In the genomic region with DNA sequence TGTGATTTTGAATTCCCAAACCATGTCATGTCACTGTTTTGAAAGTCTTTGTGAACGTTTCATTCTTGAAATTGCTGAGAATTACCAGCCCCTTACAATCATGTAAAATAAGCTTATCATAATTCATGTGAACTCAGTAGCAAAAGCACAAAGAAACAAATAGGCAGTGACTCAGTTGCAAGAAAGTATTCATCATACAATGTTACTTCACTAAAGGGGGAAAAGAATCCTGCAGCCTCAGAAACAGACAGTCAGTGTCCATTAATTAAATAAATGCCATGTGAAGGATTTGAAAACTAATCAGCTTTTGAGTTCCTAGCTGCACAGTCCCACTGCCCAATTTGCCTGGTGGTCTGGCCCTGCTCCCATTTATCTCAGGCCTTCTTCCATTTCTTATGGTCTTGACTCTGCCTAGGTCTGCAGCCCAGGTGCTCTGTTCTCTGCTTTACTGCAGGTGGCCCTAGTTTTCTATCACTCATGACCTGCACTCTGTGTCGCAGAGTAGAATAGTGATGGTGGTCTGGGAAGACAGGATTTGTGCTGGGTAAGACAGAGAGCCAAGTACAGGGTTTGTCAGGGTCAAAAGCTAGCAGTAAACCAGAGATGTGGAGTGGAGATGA, we compare ENCODE assay signal across 25 cellular contexts.
A peak's percentile ranks its signal among the peaks of the same experiment; 100 is the strongest.
DNase-seq lines count a peak whose midpoint lies in the region; ATAC-seq and TF ChIP-seq lines count a peak whose summit lies in the region.
"Had no signal": no experiment of that assay in that cellular context is flagged by ENCODE, and none has a peak within 500 bp of the region (broad histone marks: within the 10 kb centered on the region; RNA-seq: fewer than 3 reads in every experiment).

No MANE protein-coding gene starts in this region.

- H3K27me3 ChIP-seq in breast epithelium (no peaks in the 10 kb centered on the region), uterus (no peaks in the 10 kb centered on the region)
- H3K27me3 ChIP-seq: heart left ventricle, MG63, neutrophil, thyroid gland had no signal

- no peak for ATAC-seq in GM18517 (IDR thresholded peaks at IDR 0.05; ENCODE audit: unreplicated experiment)
- ATAC-seq: activated CD8-positive, alpha-beta T cell treated with anti-CD3 and anti-CD28 coated beads for 36 hours had no signal

- no peaks in the 10 kb centered on the region for H3K27me3 Mint-ChIP-seq in MCF 10A (ENCODE audit: insufficient read depth, unreplicated experiment)
- no peaks in the 10 kb centered on the region for H3K27me3 Mint-ChIP-seq in chondrocyte (ENCODE audit: low read depth)

- H3K36me3 Mint-ChIP-seq in MCF 10A (ENCODE audit: insufficient read depth, unreplicated experiment), result no peaks in the 10 kb centered on the region
- peaks cover 3% of the 10 kb centered on the region for H3K36me3 Mint-ChIP-seq in chondrocyte (ENCODE audit: low read depth)
- H3K36me3 Mint-ChIP-seq: activated naive CD8-positive, alpha-beta T cell; CD4-positive, alpha-beta memory T cell had no signal

- H3K4me1 Mint-ChIP-seq in MCF 10A (ENCODE audit: insufficient read depth, unreplicated experiment) (peaks cover 21% of the 10 kb centered on the region), chondrocyte (ENCODE audit: low read depth) (peaks cover 73% of the 10 kb centered on the region)
- H3K4me1 Mint-ChIP-seq: CD4-positive, alpha-beta memory T cell had no signal

- TF ChIP-seq CTCF in MCF 10A (IDR thresholded peaks at IDR 0.05; ENCODE audit: unreplicated experiment) (no peak), breast epithelium (IDR thresholded peaks at IDR 0.05) (no peak), chondrocyte (IDR thresholded peaks at IDR 0.05) (no peak), uterus (IDR thresholded peaks at IDR 0.05) (no peak)

- H3K36me3 ChIP-seq in breast epithelium (no peaks in the 10 kb centered on the region), uterus (no peaks in the 10 kb centered on the region)
- H3K36me3 ChIP-seq: heart left ventricle, MG63, neutrophil, prostate gland, thyroid gland had no signal

- CTCF ChIA-PET in MCF 10A (lab: Yijun Ruan, JAX), result interaction anchor here (0.6 to 1.0 kb wide), 2 partner anchors 116 to 314 kb away, joined by 3 read pairs; no protein-coding TSS in a partner anchor

- H3K4me3 Mint-ChIP-seq in MCF 10A (ENCODE audit: unreplicated experiment) (no peak overlapping the region), chondrocyte (ENCODE audit: unreplicated experiment) (no peak overlapping the region)
- H3K4me3 Mint-ChIP-seq: activated CD8-positive, alpha-beta T cell treated with anti-CD3 and anti-CD28 coated beads for 36 hours; activated naive CD8-positive, alpha-beta T cell; CD4-positive, alpha-beta memory T cell; memory B cell; stimulated activated naive CD8-positive, alpha-beta T cell treated with anti-CD3 and anti-CD28 coated beads, Interleukin-15, Interleukin-2, amounts not matched to agents 100 ng/mL and 50 ng/mL, for 24 hours had no signal

- no peak overlapping the region for H3K27ac ChIP-seq in breast epithelium
- peak overlapping the region; percentile 23 to 42 for H3K27ac ChIP-seq in uterus
- H3K27ac ChIP-seq in substantia nigra (ENCODE audit: low read depth, low read length, poor library complexity, severe bottlenecking), result no peak overlapping the region
- H3K27ac ChIP-seq: neutrophil, prostate gland, SK-N-MC had no signal

- intact Hi-C loops in MCF 10A (cut with micrococcal nuclease), result no loop called here
- intact Hi-C loops in breast epithelium (cut with DNase I; ENCODE audit: low total_unique reads), result no loop called here
- intact Hi-C loops in uterus (cut with DNase I; ENCODE audit: low total_unique reads), result no loop called here

- DNase-seq in MCF 10A (ENCODE audit: unreplicated experiment), result no peak
- no peak for DNase-seq in breast epithelium (ENCODE audit: low spot score in 2 of 2)
- DNase-seq in chondrocyte (ENCODE audit: low spot score), result no peak
- DNase-seq in iris pigment epithelial cell (ENCODE audit: low read depth), result peak; percentile 52
- no peak for DNase-seq in uterus
- DNase-seq in substantia nigra (lab: John Stamatoyannopoulos, UW), result no peak
- DNase-seq in NCI-H1105 (lab: John Stamatoyannopoulos, UW), result no peak
- DNase-seq: activated CD8-positive, alpha-beta T cell treated with anti-CD3 and anti-CD28 coated beads for 36 hours; CD4-positive, alpha-beta memory T cell; cerebellar nuclear complex; H7; heart left ventricle; MG63; NCI-H1417; NCI-H2081; T-helper 2 cell had no signal

- H3K9me3 Mint-ChIP-seq in MCF 10A (ENCODE audit: unreplicated experiment) (peaks cover 6% of the 10 kb centered on the region), chondrocyte (ENCODE audit: low read depth) (no peaks in the 10 kb centered on the region)
- H3K9me3 Mint-ChIP-seq: activated T-helper 2 cell treated with anti-CD3 and anti-CD28 coated beads, Interferon-gamma antibody, Interleukin-2, Interleukin-4, amounts not matched to agents 10 μg/mL and 5 μg/mL and 100 μg/mL, durations not matched to agents 14 hours and 24 hours and 36 hours; stimulated activated naive CD8-positive, alpha-beta T cell treated with anti-CD3 and anti-CD28 coated beads, Interleukin-15, Interleukin-2, amounts not matched to agents 100 ng/mL and 50 ng/mL, for 24 hours had no signal

- peak overlapping the region; percentile 70 for H3K27ac Mint-ChIP-seq in MCF 10A (ENCODE audit: low read depth, unreplicated experiment)
- H3K27ac Mint-ChIP-seq in chondrocyte (ENCODE audit: unreplicated experiment), result peak overlapping the region; percentile 34
- H3K27ac Mint-ChIP-seq: activated CD8-positive, alpha-beta T cell treated with anti-CD3 and anti-CD28 coated beads for 36 hours; activated naive CD8-positive, alpha-beta T cell; activated T-helper 2 cell treated with anti-CD3 and anti-CD28 coated beads, Interferon-gamma antibody, Interleukin-2, Interleukin-4, amounts not matched to agents 10 μg/mL and 5 μg/mL and 100 μg/mL, durations not matched to agents 14 hours and 24 hours and 36 hours; CD4-positive, alpha-beta memory T cell; memory B cell; stimulated activated naive CD8-positive, alpha-beta T cell treated with anti-CD3 and anti-CD28 coated beads, Interleukin-15, Interleukin-2, amounts not matched to agents 100 ng/mL and 50 ng/mL, for 24 hours had no signal

- H3K4me1 ChIP-seq in breast epithelium (no peaks in the 10 kb centered on the region), uterus (no peaks in the 10 kb centered on the region)
- H3K4me1 ChIP-seq: prostate gland had no signal

- no peaks in the 10 kb centered on the region for H3K9me3 ChIP-seq in breast epithelium
- H3K9me3 ChIP-seq in uterus, result no peaks in the 10 kb centered on the region
- H3K9me3 ChIP-seq: heart left ventricle, MG63, neutrophil, prostate gland, thyroid gland had no signal

- no TSS peak for BruUV-seq in MCF 10A (replicated peaks; lab: Mats Ljungman, UMichigan)

- POLR2A ChIA-PET in MCF 10A (lab: Yijun Ruan, JAX), result no interaction called here

- no peak overlapping the region for H3K4me3 ChIP-seq in breast epithelium
- no peak overlapping the region for H3K4me3 ChIP-seq in uterus
- H3K4me3 ChIP-seq: heart left ventricle, MG63, prostate gland, SK-N-MC, thyroid gland had no signal

- TF ChIP-seq POLR2A in breast epithelium (IDR thresholded peaks at IDR 0.05), result no peak
- TF ChIP-seq POLR2A in uterus (IDR thresholded peaks at IDR 0.05), result no peak

Comparison
In these comparisons a context has a peak if more than half of its experiments do, and no peak if none do; other contexts are left out.
1. H3K27ac ChIP-seq: peak in uterus (2 of 2); none in breast epithelium (0 of 2) and substantia nigra (single experiment).